Comparison of ENCODE assay signal across 1 cellular context in the genomic region with DNA sequence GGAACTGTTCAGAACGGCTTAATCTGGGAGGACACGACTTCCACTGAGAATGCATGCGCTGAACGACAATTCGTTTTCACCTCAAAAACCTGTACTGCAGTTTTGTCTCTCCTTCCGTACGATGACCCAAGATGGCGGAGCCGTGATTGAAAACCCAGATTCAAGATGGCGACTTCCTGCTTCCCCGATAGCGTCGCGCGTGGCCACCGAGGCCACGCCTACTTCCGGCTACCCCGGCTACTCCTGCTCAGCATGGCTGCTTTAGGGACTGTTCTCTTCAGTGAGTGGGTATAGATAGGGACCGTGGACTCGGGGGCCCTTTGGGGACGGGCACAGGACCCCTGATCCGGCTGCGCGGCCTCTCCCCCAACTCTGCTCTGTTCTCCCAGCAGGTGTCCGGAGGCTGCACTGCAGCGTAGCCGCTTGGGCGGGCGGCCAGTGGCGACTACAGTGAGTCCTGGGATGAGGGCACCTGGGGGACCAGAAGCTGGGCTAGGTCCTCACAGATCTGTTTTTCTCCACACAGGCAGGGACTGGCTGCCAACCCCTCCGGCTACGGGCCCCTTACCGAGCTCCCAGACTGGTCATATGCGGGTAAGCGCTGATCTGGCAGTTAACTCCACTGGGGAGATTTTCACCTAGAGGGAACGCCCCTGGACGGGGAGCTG.
TF ChIP-seq lines count a peak whose summit lies in the region.

TSS of gene MRPL52 (plus strand) at position 227 of the 668 bp plus-strand sequence. CDS start at position 253, 26 bp downstream.

TF ChIP-seq in GM12878, 131 proteins besides CTCF, POLR2A, EP300 and RAD21 (continued from another document and continues in another):
- TF ChIP-seq, protein P1, sequence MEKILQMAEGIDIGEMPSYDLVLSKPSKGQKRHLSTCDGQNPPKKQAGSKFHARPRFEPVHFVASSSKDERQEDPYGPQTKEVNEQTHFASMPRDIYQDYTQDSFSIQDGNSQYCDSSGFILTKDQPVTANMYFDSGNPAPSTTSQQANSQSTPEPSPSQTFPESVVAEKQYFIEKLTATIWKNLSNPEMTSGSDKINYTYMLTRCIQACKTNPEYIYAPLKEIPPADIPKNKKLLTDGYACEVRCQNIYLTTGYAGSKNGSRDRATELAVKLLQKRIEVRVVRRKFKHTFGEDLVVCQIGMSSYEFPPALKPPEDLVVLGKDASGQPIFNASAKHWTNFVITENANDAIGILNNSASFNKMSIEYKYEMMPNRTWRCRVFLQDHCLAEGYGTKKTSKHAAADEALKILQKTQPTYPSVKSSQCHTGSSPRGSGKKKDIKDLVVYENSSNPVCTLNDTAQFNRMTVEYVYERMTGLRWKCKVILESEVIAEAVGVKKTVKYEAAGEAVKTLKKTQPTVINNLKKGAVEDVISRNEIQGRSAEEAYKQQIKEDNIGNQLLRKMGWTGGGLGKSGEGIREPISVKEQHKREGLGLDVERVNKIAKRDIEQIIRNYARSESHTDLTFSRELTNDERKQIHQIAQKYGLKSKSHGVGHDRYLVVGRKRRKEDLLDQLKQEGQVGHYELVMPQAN (conservative IDR thresholded peaks at IDR 0.05) = peak; percentile 61; the same call in 1 of the 2 replicates
- TF ChIP-seq ZNF207 (IDR thresholded peaks at IDR 0.05; ENCODE audit: borderline replicate concordance) (peak; percentile 61; the same call in 1 of the 2 replicates), BACH1 (IDR thresholded peaks at IDR 0.05; ENCODE audit: borderline replicate concordance) (peak; percentile 71; the same call in 1 of the 2 replicates), RUNX3 (IDR thresholded peaks at IDR 0.05; ENCODE audit: low read length) (0 out of 2 replicates have a peak, but pooled peaks have one; percentile 29), RCOR1 (conservative IDR thresholded peaks at IDR 0.05; ENCODE audit: low read depth, low read length) (no peak), GABPA (IDR thresholded peaks at IDR 0.05; ENCODE audit: low read depth) (peak; percentile 84), E4F1 (IDR thresholded peaks at IDR 0.05; ENCODE audit: borderline replicate concordance, partially characterized antibody) (peak; percentile 81), ZBTB40 (IDR thresholded peaks at IDR 0.05; ENCODE audit: borderline replicate concordance) (peak; percentile 85; the same call in 1 of the 2 replicates), LARP7 (IDR thresholded peaks at IDR 0.05) (peak; percentile 79), SIN3A (IDR thresholded peaks at IDR 0.05; ENCODE audit: low read depth, low read length) (peak; percentile 68; the same call in 1 of the 2 replicates), CEBPB (IDR thresholded peaks at IDR 0.05; ENCODE audit: borderline replicate concordance in 1 of 2, low read depth in 2 of 2, low read length in 2 of 2) (no peak), BHLHE40 (IDR thresholded peaks at IDR 0.05; ENCODE audit: borderline replicate concordance in 1 of 2, low read depth in 2 of 2, low read length in 1 of 2) (peak in 1 of 2 experiments; percentile 38; a peak in 1 of 4 replicates), ZNF687 (IDR thresholded peaks at IDR 0.05) (no peak), SIX5 (IDR thresholded peaks at IDR 0.05; ENCODE audit: low read depth, low read length, severe bottlenecking) (peak; percentile 41), ESRRA (IDR thresholded peaks at IDR 0.05; ENCODE audit: low read length) (no peak), RB1 (IDR thresholded peaks at IDR 0.05; ENCODE audit: borderline replicate concordance) (0 out of 2 replicates have a peak, but pooled peaks have one; percentile 63), HDAC6 (IDR thresholded peaks at IDR 0.05; ENCODE audit: unreplicated experiment) (no peak), HDAC2 (IDR thresholded peaks at IDR 0.05) (no peak), SUPT20H (IDR thresholded peaks at IDR 0.05; ENCODE audit: borderline replicate concordance, control insufficient read depth, low read depth, low read length) (no peak), ZBED1 (IDR thresholded peaks at IDR 0.05; ENCODE audit: borderline replicate concordance) (no peak), TCF3 (IDR thresholded peaks at IDR 0.05; ENCODE audit: borderline replicate concordance, insufficient read depth, low read depth, low read length) (no peak), ZNF622 (IDR thresholded peaks at IDR 0.05) (no peak), RELA (IDR thresholded peaks at IDR 0.05; ENCODE audit: borderline replicate concordance, partially characterized antibody) (no peak), CHD2 (IDR thresholded peaks at IDR 0.05; ENCODE audit: borderline replicate concordance, low read depth, low read length) (peak; percentile 91), HCFC1 (IDR thresholded peaks at IDR 0.05; ENCODE audit: low read length) (peak; percentile 73), IKZF2 (IDR thresholded peaks at IDR 0.05) (0 out of 4 replicates have a peak, but pooled peaks of 1 of the 2 experiments have one; percentile 13), CREM (IDR thresholded peaks at IDR 0.05; ENCODE audit: low read depth) (peak; percentile 67), CREB1 (IDR thresholded peaks at IDR 0.05; ENCODE audit: low read depth) (peak; percentile 76), NFXL1 (IDR thresholded peaks at IDR 0.05; ENCODE audit: borderline replicate concordance) (no peak), E2F4 (IDR thresholded peaks at IDR 0.05; ENCODE audit: low read depth, low read length) (no peak), KAT2A (conservative IDR thresholded peaks at IDR 0.05; ENCODE audit: control insufficient read depth, low read depth, low read length) (no peak), ELK1 (IDR thresholded peaks at IDR 0.05; ENCODE audit: low read depth, low read length) (peak; percentile 86), GATAD2B (conservative IDR thresholded peaks at IDR 0.05; ENCODE audit: low read depth) (peak; percentile 73; the same call in 1 of the 2 replicates), RAD51 (IDR thresholded peaks at IDR 0.05) (peak; percentile 28; the same call in 1 of the 2 replicates), TAF1 (IDR thresholded peaks at IDR 0.05; ENCODE audit: borderline replicate concordance, low read depth, low read length) (peak; percentile 87), IKZF1 (conservative IDR thresholded peaks at IDR 0.05) (peak; percentile 60), FOXM1 (IDR thresholded peaks at IDR 0.05; ENCODE audit: low read depth, low read length) (no peak)
- TF ChIP-seq, protein P2, sequence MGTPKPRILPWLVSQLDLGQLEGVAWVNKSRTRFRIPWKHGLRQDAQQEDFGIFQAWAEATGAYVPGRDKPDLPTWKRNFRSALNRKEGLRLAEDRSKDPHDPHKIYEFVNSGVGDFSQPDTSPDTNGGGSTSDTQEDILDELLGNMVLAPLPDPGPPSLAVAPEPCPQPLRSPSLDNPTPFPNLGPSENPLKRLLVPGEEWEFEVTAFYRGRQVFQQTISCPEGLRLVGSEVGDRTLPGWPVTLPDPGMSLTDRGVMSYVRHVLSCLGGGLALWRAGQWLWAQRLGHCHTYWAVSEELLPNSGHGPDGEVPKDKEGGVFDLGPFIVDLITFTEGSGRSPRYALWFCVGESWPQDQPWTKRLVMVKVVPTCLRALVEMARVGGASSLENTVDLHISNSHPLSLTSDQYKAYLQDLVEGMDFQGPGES (IDR thresholded peaks at IDR 0.05) = 0 out of 2 replicates have a peak, but pooled peaks have one; percentile 6
- TF ChIP-seq, protein P3, sequence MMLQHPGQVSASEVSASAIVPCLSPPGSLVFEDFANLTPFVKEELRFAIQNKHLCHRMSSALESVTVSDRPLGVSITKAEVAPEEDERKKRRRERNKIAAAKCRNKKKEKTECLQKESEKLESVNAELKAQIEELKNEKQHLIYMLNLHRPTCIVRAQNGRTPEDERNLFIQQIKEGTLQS (IDR thresholded peaks at IDR 0.05; ENCODE audit: borderline replicate concordance, extremely low read depth, low read depth, low read length) = no peak
